In genomic region chr1:168697376-168697775, GRCh38 we compare ENCODE assay signal across 20 cellular contexts. TPM values are rescaled to one million over a fixed set of nuclear protein-coding genes. Genes with fewer than 3 reads are reported as not detected.
DNase-seq lines count a peak whose midpoint lies in the region; TF ChIP-seq lines count a peak whose summit lies in the region.
"Had no signal": no experiment of that assay in that cellular context is flagged by ENCODE, and none has a peak within 500 bp of the region (broad histone marks: within the 10 kb centered on the region; RNA-seq: fewer than 3 reads in every experiment).

No MANE protein-coding gene starts in this region.

- no peaks in the 10 kb centered on the region for H3K36me3 Mint-ChIP-seq in activated CD4-positive, alpha-beta T cell treated with anti-CD3 and anti-CD28 coated beads, Interleukin-2, amount 10 ng/mL, durations not matched to agents 24 days and 14 days (ENCODE audit: low read depth)

- H3K27ac ChIP-seq in sigmoid colon = peak overlapping the region in 3 of 4 donors; percentile 64 to 75 (median 75)
- no peak overlapping the region for H3K27ac ChIP-seq in effector memory CD4-positive, alpha-beta T cell (ENCODE audit: insufficient read depth, low read length, poor library complexity, severe bottlenecking)
- H3K27ac ChIP-seq: C4-2B had no signal

- H3K9me3 ChIP-seq in sigmoid colon = no peaks in the 10 kb centered on the region
- H3K9me3 ChIP-seq in effector memory CD4-positive, alpha-beta T cell (ENCODE audit: control insufficient read depth, low read length) = no peaks in the 10 kb centered on the region
- H3K9me3 ChIP-seq: Caco-2, HAP-1 had no signal

- no peak for TF ChIP-seq EP300 in sigmoid colon (IDR thresholded peaks at IDR 0.05)

- no peak overlapping the region for H3K4me3 ChIP-seq in astrocyte of the spinal cord (ENCODE audit: low read depth, low read length)
- H3K4me3 ChIP-seq in sigmoid colon = no peak overlapping the region
- no peak overlapping the region for H3K4me3 ChIP-seq in effector memory CD4-positive, alpha-beta T cell (ENCODE audit: insufficient read depth, low read depth, low read length, poor library complexity, severe bottlenecking)
- H3K4me3 ChIP-seq: HAP-1 had no signal

- H3K4me3 Mint-ChIP-seq in activated CD4-positive, alpha-beta T cell treated with anti-CD3 and anti-CD28 coated beads, Interleukin-2, amount 10 ng/mL, durations not matched to agents 24 days and 14 days = no peak overlapping the region
- H3K4me3 Mint-ChIP-seq: CD4-positive, alpha-beta T cell had no signal

- no peak for TF ChIP-seq POLR2A in sigmoid colon (IDR thresholded peaks at IDR 0.05)

- 23 to 68% methylated on average over 2 of the region's 2 CpGs for WGBS in sigmoid colon, 2 donors

- H3K27ac Mint-ChIP-seq in activated CD4-positive, alpha-beta T cell treated with anti-CD3 and anti-CD28 coated beads, Interleukin-2, amount 10 ng/mL, durations not matched to agents 24 days and 14 days = no peak overlapping the region
- H3K27ac Mint-ChIP-seq: CD4-positive, alpha-beta T cell had no signal

- TF ChIP-seq CTCF in astrocyte of the spinal cord (IDR thresholded peaks at IDR 0.05; ENCODE audit: low read depth, low read length) (no peak), sigmoid colon (IDR thresholded peaks at IDR 0.05) (no peak)

- H3K9me3 Mint-ChIP-seq in activated CD4-positive, alpha-beta T cell treated with anti-CD3 and anti-CD28 coated beads, Interleukin-2, amount 10 ng/mL, durations not matched to agents 24 days and 14 days = no peaks in the 10 kb centered on the region
- H3K9me3 Mint-ChIP-seq: CD4-positive, alpha-beta T cell had no signal

- no peaks in the 10 kb centered on the region for H3K36me3 ChIP-seq in sigmoid colon
- H3K36me3 ChIP-seq in effector memory CD4-positive, alpha-beta T cell (ENCODE audit: control insufficient read depth, insufficient read depth, low read length) = no peaks in the 10 kb centered on the region
- H3K36me3 ChIP-seq: HAP-1 had no signal

- no peaks in the 10 kb centered on the region for H3K27me3 ChIP-seq in sigmoid colon
- no peaks in the 10 kb centered on the region for H3K27me3 ChIP-seq in effector memory CD4-positive, alpha-beta T cell (replicated peaks; ENCODE audit: control insufficient read depth, insufficient read depth, low read length, poor library complexity, severe bottlenecking)

- peaks cover 0 to 45% (median 37%) of the 10 kb centered on the region in 4 donors for H3K4me1 ChIP-seq in sigmoid colon
- no peaks in the 10 kb centered on the region for H3K4me1 ChIP-seq in effector memory CD4-positive, alpha-beta T cell (ENCODE audit: control insufficient read depth, insufficient read depth, low read length, poor library complexity, severe bottlenecking)
- H3K4me1 ChIP-seq: HAP-1 had no signal

- H3K27me3 Mint-ChIP-seq in activated CD4-positive, alpha-beta T cell treated with anti-CD3 and anti-CD28 coated beads, Interleukin-2, amount 10 ng/mL, durations not matched to agents 24 days and 14 days = peaks cover 4% of the 10 kb centered on the region

- DNase-seq in GM03348 (ENCODE audit: low spot score) (peak; percentile 14), H4 (ENCODE audit: low spot score) (peak; percentile 33), astrocyte of the spinal cord (ENCODE audit: low read depth, low spot score) (peak; percentile 24), sigmoid colon (no peak), NCI-H226 (no peak)
- DNase-seq in effector memory CD4-positive, alpha-beta T cell = no peak
- DNase-seq in activated CD4-positive, alpha-beta T cell treated with anti-CD3 and anti-CD28 coated beads, Interleukin-2, amount 10 ng/mL, durations not matched to agents 24 days and 14 days = no peak
- no peak for DNase-seq in stimulated activated CD4-positive, alpha-beta T cell treated with anti-CD3 and anti-CD28 coated beads, Interleukin-4, amount 100 ng/mL, for 24 hours
- DNase-seq: ACHN; AML-193; Caco-2; CD4-positive, alpha-beta T cell; DMS153; DMS79; GDM1; KG1 had no signal

- no peaks in the 10 kb centered on the region for H3K4me1 Mint-ChIP-seq in activated CD4-positive, alpha-beta T cell treated with anti-CD3 and anti-CD28 coated beads, Interleukin-2, amount 10 ng/mL, durations not matched to agents 24 days and 14 days

- in situ Hi-C loops in astrocyte of the spinal cord (cut with HindIII; ENCODE audit: low sequenced_read_pairs) = no loop called here

- intact Hi-C loops in sigmoid colon (cut with DNase I) = loop anchor here (5.0 to 10.0 kb wide), 2 partner anchors 85 to 213 kb away; no protein-coding TSS in a partner anchor
- intact Hi-C loops in activated CD4-positive, alpha-beta T cell treated with anti-CD3 and anti-CD28 coated beads, Interleukin-2, amount 10 ng/mL, durations not matched to agents 24 days and 14 days (cut with micrococcal nuclease) = no loop called here

RNA-seq across cellular contexts. Expression of gene DPT, which starts 31.6 kb away (rescaled TPM):
- total RNA-seq in H4 (2014; rRNA removed; shearing (Covaris generic)) = 0.15 TPM in 1 of 2 replicates, not detected in the other
- total RNA-seq in sigmoid colon = 100 to 1,000 TPM; 249 to 519 (median 301) TPM
- 100 to 1,000 TPM in 1 of 3 donors, 10 to 100 TPM in 1, 1 to 10 TPM in 1; 2.1 to 128 (median 25.4) TPM for polyA plus RNA-seq in sigmoid colon
- not detected in 2 replicates for total RNA-seq in activated CD4-positive, alpha-beta T cell treated with anti-CD3 and anti-CD28 coated beads, Interleukin-2, amount 10 ng/mL, durations not matched to agents 24 days and 14 days
- total RNA-seq: Caco-2; CD4-positive, alpha-beta T cell; H1; HT-29 had no signal
- polyA plus RNA-seq: H1 had no signal

Comparison
In these comparisons a context has a peak if more than half of its experiments do, and no peak if none do; other contexts are left out.
1. DNase-seq: peak in GM03348 (single experiment), H4 (single experiment) and astrocyte of the spinal cord (single experiment); none in sigmoid colon (single experiment), NCI-H226 (single experiment), effector memory CD4-positive, alpha-beta T cell (0 of 3), activated CD4-positive, alpha-beta T cell treated with anti-CD3 and anti-CD28 coated beads, Interleukin-2, amount 10 ng/mL, durations not matched to agents 24 days and 14 days (single experiment) and stimulated activated CD4-positive, alpha-beta T cell treated with anti-CD3 and anti-CD28 coated beads, Interleukin-4, amount 100 ng/mL, for 24 hours (single experiment).
2. RNA of gene DPT, which starts 31.6 kb away (total RNA-seq): 249 to 519 TPM in sigmoid colon; 0.15 TPM in H4 and not detected in activated CD4-positive, alpha-beta T cell treated with anti-CD3 and anti-CD28 coated beads, Interleukin-2, amount 10 ng/mL, durations not matched to agents 24 days and 14 days; every median in the first group is over 100 times any median in the second.